20 cellular contexts compared by ENCODE assay signal in genomic region chr7:27190284-27190748, GRCh38. TPM values are rescaled to one million over a fixed set of nuclear protein-coding genes. Genes with fewer than 3 reads are reported as not detected.
DNase-seq lines count a peak whose midpoint lies in the region; ATAC-seq and TF ChIP-seq lines count a peak whose summit lies in the region.
"Had no signal": no experiment of that assay in that cellular context is flagged by ENCODE, and none has a peak within 500 bp of the region (broad histone marks: within the 10 kb centered on the region; RNA-seq: fewer than 3 reads in every experiment).

No MANE protein-coding gene starts in this region.

- DNase-seq in RWPE2 (ENCODE audit: low spot score) (peak; percentile 15), mucosa of descending colon (peak in 2 of 3 donors; percentile 26 to 30), midbrain (lab: John Stamatoyannopoulos, UW) (no peak), putamen (ENCODE audit: low spot score) (no peak)
- no peak for DNase-seq in stimulated activated effector memory CD8-positive, alpha-beta T cell treated with anti-CD3 and anti-CD28 coated beads, Interleukin-12 subunit alpha, Interleukin-12 subunit beta, amount 100 ng/mL, for 72 hours (ENCODE audit: low spot score in 2 of 2)
- DNase-seq: immature natural killer cell; lower lobe of right lung; MM.1S; NCI-H187; NCI-H446 treated with DMSO at 0.1 percent for 48 hours; stimulated activated CD4-positive, alpha-beta T cell treated with anti-CD3 and anti-CD28 coated beads, Interleukin-2, amount 100 ng/mL, for 24 hours had no signal

- H3K4me1 ChIP-seq in HEK293 (ENCODE audit: control insufficient read depth, insufficient read depth, low read length): peaks cover 30% of the 10 kb centered on the region
- H3K4me1 ChIP-seq in RWPE2 (ENCODE audit: insufficient read depth, poor library complexity, severe bottlenecking): peaks cover 36% of the 10 kb centered on the region
- H3K4me1 ChIP-seq in mucosa of descending colon (ENCODE audit: low read depth): peaks cover 48% of the 10 kb centered on the region
- H3K4me1 ChIP-seq: BLaER1 had no signal

- H3K4me3 Mint-ChIP-seq in stimulated activated effector memory CD8-positive, alpha-beta T cell treated with anti-CD3 and anti-CD28 coated beads, Interleukin-12 subunit alpha, Interleukin-12 subunit beta, amount 100 ng/mL, for 72 hours: no peak overlapping the region

- H3K36me3 Mint-ChIP-seq in stimulated activated effector memory CD8-positive, alpha-beta T cell treated with anti-CD3 and anti-CD28 coated beads, Interleukin-12 subunit alpha, Interleukin-12 subunit beta, amount 100 ng/mL, for 72 hours: peaks cover 2% of the 10 kb centered on the region
- H3K36me3 Mint-ChIP-seq: immature natural killer cell had no signal

- no peaks in the 10 kb centered on the region for H3K9me3 Mint-ChIP-seq in stimulated activated effector memory CD8-positive, alpha-beta T cell treated with anti-CD3 and anti-CD28 coated beads, Interleukin-12 subunit alpha, Interleukin-12 subunit beta, amount 100 ng/mL, for 72 hours
- H3K9me3 Mint-ChIP-seq: immature natural killer cell had no signal

- no peaks in the 10 kb centered on the region for H3K27me3 ChIP-seq in RWPE2 (ENCODE audit: insufficient read depth, poor library complexity, severe bottlenecking)

- H3K4me3 ChIP-seq in HEK293 (ENCODE audit: low read depth, low read length): no peak overlapping the region
- no peak overlapping the region for H3K4me3 ChIP-seq in RWPE2 (ENCODE audit: severe bottlenecking)
- no peak overlapping the region for H3K4me3 ChIP-seq in mucosa of descending colon
- H3K4me3 ChIP-seq: BLaER1, lower lobe of right lung, right atrium auricular region, SK-N-MC, thoracic aorta had no signal

- H3K27ac ChIP-seq in HEK293 (ENCODE audit: extremely low read depth, low read depth, low read length) (no peak overlapping the region; the same call in 1 of the 2 replicates), RWPE2 (ENCODE audit: poor library complexity, severe bottlenecking) (peak overlapping the region; percentile 92)
- H3K27ac ChIP-seq: BLaER1, lower lobe of right lung, right atrium auricular region, SK-N-MC, thoracic aorta had no signal

- CTCF ChIA-PET in HEK293 (lab: Yijun Ruan, JAX): interaction anchor here (0.6 to 1.2 kb wide), 5 partner anchors 8 to 842 kb away, joined by 3 read pairs; no protein-coding TSS in a partner anchor

- POLR2A ChIA-PET in HEK293 (lab: Yijun Ruan, JAX): interaction anchor here (1.1 to 2.3 kb wide), 4 partner anchors 9 to 731 kb away, joined by 3 to 8 read pairs (median 6); partner anchors contain the start of gene HOXA13

- H3K27ac Mint-ChIP-seq in stimulated activated effector memory CD8-positive, alpha-beta T cell treated with anti-CD3 and anti-CD28 coated beads, Interleukin-12 subunit alpha, Interleukin-12 subunit beta, amount 100 ng/mL, for 72 hours: peak overlapping the region; percentile 4
- H3K27ac Mint-ChIP-seq: immature natural killer cell had no signal

- no peak for TF ChIP-seq CTCF in HEK293 (tag by site-specific recombination; IDR thresholded peaks at IDR 0.05)
- no peak for TF ChIP-seq CTCF in RWPE2 (IDR thresholded peaks at IDR 0.05; ENCODE audit: poor library complexity, severe bottlenecking)
- no peak for TF ChIP-seq CTCF in mucosa of descending colon (IDR thresholded peaks at IDR 0.05)

- intact Hi-C loops in mucosa of descending colon (cut with DNase I, micrococcal nuclease): loop anchor here in 1 of 2 donors (10.0 kb wide), 2 partner anchors 734 to 834 kb away; no protein-coding TSS in a partner anchor

- ATAC-seq in RWPE2 (ENCODE audit: low read depth) (no peak), mucosa of descending colon (no peak), GM21723 (IDR thresholded peaks at IDR 0.05; ENCODE audit: unreplicated experiment) (no peak)
- ATAC-seq in stimulated activated effector memory CD8-positive, alpha-beta T cell treated with anti-CD3 and anti-CD28 coated beads, Interleukin-12 subunit alpha, Interleukin-12 subunit beta, amount 100 ng/mL, for 72 hours: no peak
- ATAC-seq: HCT116, lower lobe of right lung had no signal

- H3K9me3 ChIP-seq in HEK293 (ENCODE audit: control insufficient read depth, insufficient read depth, low read depth, low read length) (no peaks in the 10 kb centered on the region), RWPE2 (ENCODE audit: severe bottlenecking) (no peaks in the 10 kb centered on the region), mucosa of descending colon (no peaks in the 10 kb centered on the region)
- H3K9me3 ChIP-seq: BLaER1, lower lobe of right lung, right atrium auricular region, thoracic aorta had no signal

- H3K4me1 Mint-ChIP-seq in stimulated activated effector memory CD8-positive, alpha-beta T cell treated with anti-CD3 and anti-CD28 coated beads, Interleukin-12 subunit alpha, Interleukin-12 subunit beta, amount 100 ng/mL, for 72 hours: peaks cover 40% of the 10 kb centered on the region

- peaks cover 11 to 19% of the 10 kb centered on the region in 2 experiments; a peak in 2 of 3 replicates for H3K36me3 ChIP-seq in HEK293 (ENCODE audit: control insufficient read depth in 2 of 2, insufficient read depth in 1 of 2, low read length in 2 of 2)
- H3K36me3 ChIP-seq in RWPE2 (ENCODE audit: low read depth): peaks cover 13% of the 10 kb centered on the region
- no peaks in the 10 kb centered on the region for H3K36me3 ChIP-seq in mucosa of descending colon (ENCODE audit: low read depth)
- H3K36me3 ChIP-seq: BLaER1, lower lobe of right lung, right atrium auricular region, thoracic aorta had no signal

TF ChIP-seq in HEK293, 187 proteins besides CTCF, POLR2A, EP300 and RAD21:
- TF ChIP-seq IKZF3 (tag by site-specific recombination; IDR thresholded peaks at IDR 0.05): 0 out of 2 replicates have a peak, but pooled peaks have one; percentile 17
- peak; percentile 73; the same call in 1 of the 2 replicates for TF ChIP-seq ZBTB48 (tag by site-specific recombination; IDR thresholded peaks at IDR 0.05)
- TF ChIP-seq ZNF518A (tag by site-specific recombination; conservative IDR thresholded peaks at IDR 0.05; ENCODE audit: low read depth): no peak
- TF ChIP-seq ZNF19 (tag by site-specific recombination; IDR thresholded peaks at IDR 0.05; ENCODE audit: low read depth): no peak

RNA-seq across cellular contexts. Expression of gene HOXA11, which starts 5.3 kb away (rescaled TPM):
- 10 to 100 TPM in 1 of 3 donors, 1 to 10 TPM in 2; 3.2 to 27.2 (median 5.4) TPM for total RNA-seq in mucosa of descending colon
- total RNA-seq: lower lobe of right lung, OCI-LY7, right atrium auricular region had no signal

RNA-seq across cellular contexts. Expression of gene HOXA13, which starts 9.6 kb away (rescaled TPM):
- total RNA-seq in mucosa of descending colon: 10 to 100 TPM; 28.0 to 54.3 (median 42.2) TPM
- total RNA-seq: glomerular endothelial cell, lower lobe of right lung, right atrium auricular region had no signal

RNA-seq across cellular contexts. Expression of gene HOXA10, which starts 16.2 kb away (rescaled TPM):
- 10 to 100 TPM; 25.0 to 56.9 (median 25.8) TPM for total RNA-seq in mucosa of descending colon
- total RNA-seq: OCI-LY7, right atrium auricular region had no signal

RNA-seq across cellular contexts. Expression of gene HOXA9, which starts 25.0 kb away (rescaled TPM):
- total RNA-seq in mucosa of descending colon: 10 to 100 TPM; 22.0 to 27.9 (median 25.0) TPM
- total RNA-seq: OCI-LY7, right atrium auricular region, thoracic aorta had no signal

RNA-seq across cellular contexts. Expression of gene HOXA7, which starts 33.8 kb away (rescaled TPM):
- 10 to 100 TPM; 17.1 to 29.8 (median 27.9) TPM for total RNA-seq in mucosa of descending colon
- total RNA-seq: right atrium auricular region had no signal

Comparison
In these comparisons a context has a peak if more than half of its experiments do, and no peak if none do; other contexts are left out.
1. DNase-seq: peak in RWPE2 (single experiment) and mucosa of descending colon (2 of 3); none in stimulated activated effector memory CD8-positive, alpha-beta T cell treated with anti-CD3 and anti-CD28 coated beads, Interleukin-12 subunit alpha, Interleukin-12 subunit beta, amount 100 ng/mL, for 72 hours (0 of 2), midbrain (single experiment) and putamen (single experiment).